Comparison of ENCODE assay signal across 10 cellular contexts in genomic region chr13:113860579-113861432, GRCh38. TPM values are rescaled to one million over a fixed set of nuclear protein-coding genes. Genes with fewer than 3 reads are reported as not detected.
DNase-seq lines count a peak whose midpoint lies in the region; ATAC-seq, FAIRE-seq and TF ChIP-seq lines count a peak whose summit lies in the region.
"Had no signal": no experiment of that assay in that cellular context is flagged by ENCODE, and none has a peak within 500 bp of the region (broad histone marks: within the 10 kb centered on the region; RNA-seq: fewer than 3 reads in every experiment).

No MANE protein-coding gene starts in this region.

- H3F3A ChIP-seq in GM23338 (replicated peaks; ENCODE audit: low read depth) = peaks cover 34% of the 10 kb centered on the region

- H3K27me3 ChIP-seq in GM23338 (ENCODE audit: insufficient read depth) = peaks cover 31% of the 10 kb centered on the region
- H3K27me3 ChIP-seq in heart left ventricle = peaks cover 0 to 6% (median 0%) of the 10 kb centered on the region in 9 donors
- H3K27me3 ChIP-seq in pancreas = no peaks in the 10 kb centered on the region

- ATAC-seq in GM23338 = peak; percentile 74
- ATAC-seq in T-helper 17 cell = no peak
- ATAC-seq in heart left ventricle = no peak
- peak; percentile 6 to 59 (median 32) for ATAC-seq in pancreas
- ATAC-seq in effector memory CD8-positive, alpha-beta T cell (replicated peaks) = no peak
- no peak for ATAC-seq in HG03159 (IDR thresholded peaks at IDR 0.05; ENCODE audit: unreplicated experiment)

- no peak for TF ChIP-seq POLR2A in heart left ventricle (IDR thresholded peaks at IDR 0.05)

- peaks cover 8% of the 10 kb centered on the region; the same call in 1 of the 3 replicates for H3K9me3 Mint-ChIP-seq in GM23338
- peaks cover 0 to 13% of the 10 kb centered on the region in 2 donors for H3K9me3 Mint-ChIP-seq in effector memory CD8-positive, alpha-beta T cell

- H2AFZ ChIP-seq in GM23338 = 0 out of 2 replicates have a peak overlapping the region, but pooled peaks have one; percentile 18

- DNase-seq in GM23338 (ENCODE audit: low spot score) = peak; percentile 87
- no peak for DNase-seq in T-helper 17 cell
- peak in 1 of 5 donors; percentile 58 for DNase-seq in heart left ventricle
- DNase-seq in pancreas = peak in 4 of 6 donors; percentile 41 to 76 (median 60)
- DNase-seq in NAMALWA (ENCODE audit: low spot score) = no peak
- no peak for DNase-seq in T1000 (lab: John Stamatoyannopoulos, UW)
- DNase-seq in effector memory CD8-positive, alpha-beta T cell = no peak
- DNase-seq: KG1, SHP77 treated with DMSO at 0.1 percent for 48 hours had no signal

- H3K9me2 ChIP-seq in GM23338 (ENCODE audit: insufficient read depth) = no peaks in the 10 kb centered on the region; the same call in 1 of the 2 replicates

- H3K27ac ChIP-seq in GM23338 (ENCODE audit: low read depth) (peak overlapping the region; percentile 96), heart left ventricle (peak overlapping the region in 9 of 12 donors; percentile 13 to 98 (median 34)), pancreas (peak overlapping the region; percentile 46 to 87 (median 60))

- peak overlapping the region; percentile 82 for H3K4me2 ChIP-seq in GM23338

- no peak for TF ChIP-seq CTCF in GM23338 (conservative IDR thresholded peaks at IDR 0.05; ENCODE audit: low read depth in 2 of 2)
- no peak for TF ChIP-seq CTCF in heart left ventricle (IDR thresholded peaks at IDR 0.05)
- no peak for TF ChIP-seq CTCF in pancreas (IDR thresholded peaks at IDR 0.05)

- H3K4me1 ChIP-seq in GM23338 (ENCODE audit: insufficient read depth) (peaks cover 37% of the 10 kb centered on the region), heart left ventricle (peaks cover 0 to 75% (median 58%) of the 10 kb centered on the region in 12 donors), pancreas (peaks cover 4 to 17% (median 17%) of the 10 kb centered on the region in 3 donors)

- WGBS in heart left ventricle, 4 donors = 56 to 68% (median 62%) methylated on average over 15 to 16 of the region's 16 CpGs
- WGBS in pancreas, 2 donors = 67 to 73% methylated on average over 16 of the region's 16 CpGs

- peak overlapping the region; percentile 59 for H3K4me3 Mint-ChIP-seq in GM23338
- H3K4me3 Mint-ChIP-seq in T-helper 17 cell = peak overlapping the region; percentile 61
- H3K4me3 Mint-ChIP-seq in effector memory CD8-positive, alpha-beta T cell = peak overlapping the region in 1 of 2 donors; percentile 48

- H3K27ac Mint-ChIP-seq in GM23338 = peak overlapping the region; percentile 98
- H3K27ac Mint-ChIP-seq in T-helper 17 cell = no peak overlapping the region
- peak overlapping the region in 1 of 2 donors; percentile 53 for H3K27ac Mint-ChIP-seq in effector memory CD8-positive, alpha-beta T cell

- H3K4me3 ChIP-seq in GM23338 (peak overlapping the region; percentile 37; the same call in 1 of the 2 replicates), heart left ventricle (no peak overlapping the region), pancreas (no peak overlapping the region)

- no peak for FAIRE-seq in pancreas (lab: Jason Lieb, UNC)

- intact Hi-C loops in heart left ventricle (cut with DNase I) = loop anchor here in 5 of 10 donors (5.0 kb wide), 2 partner anchors 39 to 44 kb away; no protein-coding TSS in a partner anchor
- intact Hi-C loops in pancreas (cut with DNase I) = no loop called here

- H3K4me1 Mint-ChIP-seq in GM23338 (peaks cover 64% of the 10 kb centered on the region), T-helper 17 cell (peaks cover 14% of the 10 kb centered on the region)
- peaks cover 12 to 13% of the 10 kb centered on the region in 2 donors for H3K4me1 Mint-ChIP-seq in effector memory CD8-positive, alpha-beta T cell (ENCODE audit: low read depth in 2 of 2)

- H3K36me3 Mint-ChIP-seq in GM23338 (ENCODE audit: low read depth) (peaks cover 9% of the 10 kb centered on the region), T-helper 17 cell (ENCODE audit: low read depth) (no peaks in the 10 kb centered on the region)
- H3K36me3 Mint-ChIP-seq in effector memory CD8-positive, alpha-beta T cell (ENCODE audit: insufficient read depth) = peaks cover 4% of the 10 kb centered on the region

- H3K27me3 Mint-ChIP-seq in GM23338 (ENCODE audit: insufficient read depth, low read depth, poor library complexity) (peaks cover 46% of the 10 kb centered on the region), T-helper 17 cell (peaks cover 40% of the 10 kb centered on the region)
- H3K27me3 Mint-ChIP-seq in effector memory CD8-positive, alpha-beta T cell = peaks cover 30 to 40% of the 10 kb centered on the region in 2 donors

- H3K9me3 ChIP-seq in T-helper 17 cell (ENCODE audit: control insufficient read depth, low read length, poor library complexity, severe bottlenecking) (no peaks in the 10 kb centered on the region), heart left ventricle (no peaks in the 10 kb centered on the region), pancreas (no peaks in the 10 kb centered on the region)

- H3K79me2 ChIP-seq in GM23338 (replicated peaks; ENCODE audit: insufficient read depth) = peaks cover 25% of the 10 kb centered on the region; the same call in 1 of the 2 replicates

- H3K36me3 ChIP-seq in GM23338 (ENCODE audit: insufficient read depth) = no peaks in the 10 kb centered on the region
- peaks cover 0 to 12% (median 0%) of the 10 kb centered on the region in 9 donors for H3K36me3 ChIP-seq in heart left ventricle
- H3K36me3 ChIP-seq in pancreas = no peaks in the 10 kb centered on the region

- H4K20me1 ChIP-seq in GM23338 (replicated peaks; ENCODE audit: insufficient read depth) = no peaks in the 10 kb centered on the region

TF ChIP-seq in GM23338, 12 proteins besides CTCF, POLR2A, EP300 and RAD21 (continues in another document):
- TF ChIP-seq, protein P1, sequence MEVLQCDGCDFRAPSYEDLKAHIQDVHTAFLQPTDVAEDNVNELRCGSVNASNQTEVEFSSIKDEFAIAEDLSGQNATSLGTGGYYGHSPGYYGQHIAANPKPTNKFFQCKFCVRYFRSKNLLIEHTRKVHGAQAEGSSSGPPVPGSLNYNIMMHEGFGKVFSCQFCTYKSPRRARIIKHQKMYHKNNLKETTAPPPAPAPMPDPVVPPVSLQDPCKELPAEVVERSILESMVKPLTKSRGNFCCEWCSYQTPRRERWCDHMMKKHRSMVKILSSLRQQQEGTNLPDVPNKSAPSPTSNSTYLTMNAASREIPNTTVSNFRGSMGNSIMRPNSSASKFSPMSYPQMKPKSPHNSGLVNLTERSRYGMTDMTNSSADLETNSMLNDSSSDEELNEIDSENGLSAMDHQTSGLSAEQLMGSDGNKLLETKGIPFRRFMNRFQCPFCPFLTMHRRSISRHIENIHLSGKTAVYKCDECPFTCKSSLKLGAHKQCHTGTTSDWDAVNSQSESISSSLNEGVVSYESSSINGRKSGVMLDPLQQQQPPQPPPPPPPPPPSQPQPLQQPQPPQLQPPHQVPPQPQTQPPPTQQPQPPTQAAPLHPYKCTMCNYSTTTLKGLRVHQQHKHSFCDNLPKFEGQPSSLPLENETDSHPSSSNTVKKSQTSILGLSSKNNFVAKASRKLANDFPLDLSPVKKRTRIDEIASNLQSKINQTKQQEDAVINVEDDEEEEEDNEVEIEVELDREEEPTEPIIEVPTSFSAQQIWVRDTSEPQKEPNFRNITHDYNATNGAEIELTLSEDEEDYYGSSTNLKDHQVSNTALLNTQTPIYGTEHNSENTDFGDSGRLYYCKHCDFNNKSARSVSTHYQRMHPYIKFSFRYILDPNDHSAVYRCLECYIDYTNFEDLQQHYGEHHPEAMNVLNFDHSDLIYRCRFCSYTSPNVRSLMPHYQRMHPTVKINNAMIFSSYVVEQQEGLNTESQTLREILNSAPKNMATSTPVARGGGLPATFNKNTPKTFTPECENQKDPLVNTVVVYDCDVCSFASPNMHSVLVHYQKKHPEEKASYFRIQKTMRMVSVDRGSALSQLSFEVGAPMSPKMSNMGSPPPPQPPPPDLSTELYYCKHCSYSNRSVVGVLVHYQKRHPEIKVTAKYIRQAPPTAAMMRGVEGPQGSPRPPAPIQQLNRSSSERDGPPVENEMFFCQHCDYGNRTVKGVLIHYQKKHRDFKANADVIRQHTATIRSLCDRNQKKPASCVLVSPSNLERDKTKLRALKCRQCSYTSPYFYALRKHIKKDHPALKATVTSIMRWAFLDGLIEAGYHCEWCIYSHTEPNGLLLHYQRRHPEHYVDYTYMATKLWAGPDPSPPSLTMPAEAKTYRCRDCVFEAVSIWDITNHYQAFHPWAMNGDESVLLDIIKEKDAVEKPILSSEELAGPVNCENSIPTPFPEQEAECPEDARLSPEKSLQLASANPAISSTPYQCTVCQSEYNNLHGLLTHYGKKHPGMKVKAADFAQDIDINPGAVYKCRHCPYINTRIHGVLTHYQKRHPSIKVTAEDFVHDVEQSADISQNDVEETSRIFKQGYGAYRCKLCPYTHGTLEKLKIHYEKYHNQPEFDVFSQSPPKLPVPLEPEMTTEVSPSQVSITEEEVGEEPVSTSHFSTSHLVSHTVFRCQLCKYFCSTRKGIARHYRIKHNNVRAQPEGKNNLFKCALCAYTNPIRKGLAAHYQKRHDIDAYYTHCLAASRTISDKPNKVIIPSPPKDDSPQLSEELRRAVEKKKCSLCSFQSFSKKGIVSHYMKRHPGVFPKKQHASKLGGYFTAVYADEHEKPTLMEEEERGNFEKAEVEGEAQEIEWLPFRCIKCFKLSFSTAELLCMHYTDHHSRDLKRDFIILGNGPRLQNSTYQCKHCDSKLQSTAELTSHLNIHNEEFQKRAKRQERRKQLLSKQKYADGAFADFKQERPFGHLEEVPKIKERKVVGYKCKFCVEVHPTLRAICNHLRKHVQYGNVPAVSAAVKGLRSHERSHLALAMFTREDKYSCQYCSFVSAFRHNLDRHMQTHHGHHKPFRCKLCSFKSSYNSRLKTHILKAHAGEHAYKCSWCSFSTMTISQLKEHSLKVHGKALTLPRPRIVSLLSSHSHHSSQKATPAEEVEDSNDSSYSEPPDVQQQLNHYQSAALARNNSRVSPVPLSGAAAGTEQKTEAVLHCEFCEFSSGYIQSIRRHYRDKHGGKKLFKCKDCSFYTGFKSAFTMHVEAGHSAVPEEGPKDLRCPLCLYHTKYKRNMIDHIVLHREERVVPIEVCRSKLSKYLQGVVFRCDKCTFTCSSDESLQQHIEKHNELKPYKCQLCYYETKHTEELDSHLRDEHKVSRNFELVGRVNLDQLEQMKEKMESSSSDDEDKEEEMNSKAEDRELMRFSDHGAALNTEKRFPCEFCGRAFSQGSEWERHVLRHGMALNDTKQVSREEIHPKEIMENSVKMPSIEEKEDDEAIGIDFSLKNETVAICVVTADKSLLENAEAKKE (CRISPR knock-in tag; IDR thresholded peaks at IDR 0.05) = peak; percentile 36; the same call in 1 of the 2 replicates

RNA-seq across cellular contexts. Expression of gene GAS6, which starts 3.1 kb away (rescaled TPM):
- 18.0 and 21.2 TPM in 2 replicates for total RNA-seq in GM23338 (2014; rRNA removed; shearing (Covaris generic))
- 7.9 and 8.8 TPM in 2 replicates for polyA plus RNA-seq in GM23338 (2016; fragmentation: Nextera tagmentation; extraction: Ambion mirVana)
- total RNA-seq in T-helper 17 cell = 1 to 10 TPM; 2.2 to 3.8 TPM
- 100 to 1,000 TPM; 125 to 438 (median 183) TPM for total RNA-seq in heart left ventricle
- polyA plus RNA-seq in heart left ventricle = 100 to 1,000 TPM in 1 of 2 donors, 10 to 100 TPM in 1; 96.7 to 249 TPM
- 10 to 100 TPM; 24.3 to 68.8 (median 38.6) TPM for total RNA-seq in pancreas
- polyA plus RNA-seq in pancreas = 100 to 1,000 TPM in 1 of 2 donors, 10 to 100 TPM in 1; 98.0 to 124 TPM

Comparison
In these comparisons a context has a peak if more than half of its experiments do, and no peak if none do; other contexts are left out.
1. ATAC-seq: peak in GM23338 (single experiment) and pancreas (4 of 4); none in T-helper 17 cell (single experiment), heart left ventricle (0 of 4), effector memory CD8-positive, alpha-beta T cell (single experiment) and HG03159 (single experiment).
2. DNase-seq: peak in GM23338 (single experiment) and pancreas (4 of 6); none in T-helper 17 cell (0 of 3), NAMALWA (single experiment), T1000 (single experiment) and effector memory CD8-positive, alpha-beta T cell (0 of 3).
3. H3K27ac ChIP-seq: peak in every context shown above with its lines; median percentile 96 in GM23338; 60 in pancreas; 34 in heart left ventricle.